8 cellular contexts compared by ENCODE assay signal in genomic region chr1:23421752-23422312, GRCh38. TPM values are rescaled to one million over a fixed set of nuclear protein-coding genes. Genes with fewer than 3 reads are reported as not detected.
DNase-seq lines count a peak whose midpoint lies in the region; ATAC-seq, FAIRE-seq and TF ChIP-seq lines count a peak whose summit lies in the region.

No MANE protein-coding gene starts in this region.

- H4K20me1 ChIP-seq in PC-3 (ENCODE audit: low read length), result no peaks in the 10 kb centered on the region
- no peaks in the 10 kb centered on the region for H4K20me1 ChIP-seq in osteoblast (ENCODE audit: insufficient read depth, low read length)

- H3F3A ChIP-seq in PC-3 (ENCODE audit: low read length, unreplicated experiment), result no peaks in the 10 kb centered on the region

- H2AFZ ChIP-seq in PC-3 (ENCODE audit: low read length) (peak overlapping the region; percentile 69), osteoblast (ENCODE audit: low read length) (peak overlapping the region; percentile 76)

- peak; percentile 35; the same call in 1 of the 2 replicates for TF ChIP-seq CTCF in BJ (IDR thresholded peaks at IDR 0.05; ENCODE audit: insufficient read depth, low read depth, low read length)
- TF ChIP-seq CTCF in PC-3 (conservative IDR thresholded peaks at IDR 0.05; ENCODE audit: low read depth, low read length), result peak; percentile 35; the same call in 1 of the 2 replicates
- TF ChIP-seq CTCF in esophagus muscularis mucosa (IDR thresholded peaks at IDR 0.05), result peak in 1 of 3 experiments; percentile 21
- TF ChIP-seq CTCF in osteoblast (IDR thresholded peaks at IDR 0.05; ENCODE audit: extremely low read depth, low read depth, low read length), result peak; percentile 33
- TF ChIP-seq CTCF in GM10266 (IDR thresholded peaks at IDR 0.05; ENCODE audit: control insufficient read depth, insufficient read depth, low read depth, missing control alignments), result no peak

- H3K27me3 ChIP-seq in BJ (ENCODE audit: control insufficient read depth, insufficient read depth, low read length) (no peaks in the 10 kb centered on the region), PC-3 (ENCODE audit: low read length) (no peaks in the 10 kb centered on the region), esophagus muscularis mucosa (no peaks in the 10 kb centered on the region), osteoblast (ENCODE audit: insufficient read depth, low read length) (no peaks in the 10 kb centered on the region)

- ATAC-seq in PC-3 (peak; percentile 4), GM19397 (IDR thresholded peaks at IDR 0.05; ENCODE audit: unreplicated experiment) (no peak)

- no peak for TF ChIP-seq POLR2A in esophagus muscularis mucosa (IDR thresholded peaks at IDR 0.05; ENCODE audit: low read depth)
- no peak for TF ChIP-seq POLR2A in GM12891 (IDR thresholded peaks at IDR 0.05; ENCODE audit: low read depth, low read length)

- no peak for FAIRE-seq in GM12891 (lab: Jason Lieb, UNC)

- POLR2A ChIA-PET in BJ (lab: Charles Lee), result no interaction called here
- POLR2A ChIA-PET in PC-3 (lab: Charles Lee; ENCODE audit: unreplicated experiment), result no interaction called here

- 37% methylated on average over 5 of the region's 8 CpGs for WGBS in esophagus muscularis mucosa

- H3K4me3 ChIP-seq in BJ (ENCODE audit: low read depth, low read length) (no peak overlapping the region), PC-3 (ENCODE audit: low read length) (peak overlapping the region; percentile 19; the same call in 1 of the 2 replicates), esophagus muscularis mucosa (peak overlapping the region; percentile 12 to 77 (median 42)), osteoblast (ENCODE audit: insufficient read depth, low read length) (peak overlapping the region; percentile 15)

- H3K9me3 ChIP-seq in PC-3 (ENCODE audit: low read length) (no peaks in the 10 kb centered on the region), esophagus muscularis mucosa (no peaks in the 10 kb centered on the region), osteoblast (ENCODE audit: low read depth, low read length) (no peaks in the 10 kb centered on the region)

- BruUV-seq in PC-3 (replicated peaks; lab: Mats Ljungman, UMichigan), result TSS peak; percentile 14

- peak overlapping the region; percentile 98 for H3K4me2 ChIP-seq in PC-3 (ENCODE audit: low read length)
- H3K4me2 ChIP-seq in osteoblast (ENCODE audit: insufficient read depth, low read length), result peak overlapping the region; percentile 86

- H3K4me1 ChIP-seq in PC-3 (ENCODE audit: insufficient read depth, low read length) (peaks cover 23% of the 10 kb centered on the region), esophagus muscularis mucosa (peaks cover 43 to 63% (median 54%) of the 10 kb centered on the region in 4 donors), osteoblast (ENCODE audit: insufficient read depth, low read length) (peaks cover 22% of the 10 kb centered on the region)

- H3K9me2 ChIP-seq in PC-3 (replicated peaks; ENCODE audit: low read length), result no peaks in the 10 kb centered on the region

- no peak for TF ChIP-seq EP300 in esophagus muscularis mucosa (IDR thresholded peaks at IDR 0.05)

- H3K36me3 ChIP-seq in BJ (ENCODE audit: control insufficient read depth, insufficient read depth, low read length), result peaks cover 3% of the 10 kb centered on the region
- H3K36me3 ChIP-seq in PC-3 (ENCODE audit: low read depth, low read length), result no peaks in the 10 kb centered on the region
- H3K36me3 ChIP-seq in esophagus muscularis mucosa, result peaks cover 0 to 12% (median 4%) of the 10 kb centered on the region in 4 donors
- H3K36me3 ChIP-seq in osteoblast (ENCODE audit: insufficient read depth, low read length), result peaks cover 5% of the 10 kb centered on the region

- intact Hi-C loops in PC-3 (cut with micrococcal nuclease), result loop anchor here (2.0 to 5.0 kb wide), 2 partner anchors 63 to 115 kb away; partner anchors contain the start of gene ASAP3
- intact Hi-C loops in esophagus muscularis mucosa (cut with DNase I), result loop anchor here (10.0 kb wide), 1 partner anchor 63 kb away; the partner anchor contains the start of gene ASAP3

- H3K79me2 ChIP-seq in PC-3 (ENCODE audit: low read length) (peaks cover 15% of the 10 kb centered on the region; the same call in 1 of the 2 replicates), osteoblast (ENCODE audit: insufficient read depth, low read length) (peaks cover 4% of the 10 kb centered on the region)

- no peak for DNase-seq in BJ (ENCODE audit: low read depth)
- peak; percentile 36 for DNase-seq in PC-3
- DNase-seq in esophagus muscularis mucosa (ENCODE audit: extremely low spot score), result no peak
- peak; percentile 96 for DNase-seq in osteoblast (ENCODE audit: insufficient read length, low spot score, missing footprints)
- DNase-seq in GM10266 (ENCODE audit: extremely low spot score), result no peak
- no peak for DNase-seq in NCI-H2171 (lab: John Stamatoyannopoulos, UW)
- no peak for DNase-seq in GM12891 (ENCODE audit: insufficient read length, low spot score)

- H3K27ac ChIP-seq in PC-3 (ENCODE audit: low read length) (peak overlapping the region; percentile 59), esophagus muscularis mucosa (replicated peaks in 1 of 4) (peak overlapping the region; percentile 81 to 89 (median 85)), osteoblast (ENCODE audit: low read depth, low read length) (peak overlapping the region; percentile 10)

- CTCF ChIA-PET in BJ (lab: Yijun Ruan, JAX), result interaction anchor here (0.7 to 3.6 kb wide), 9 partner anchors 10 to 445 kb away, joined by 3 to 23 read pairs (median 6); no protein-coding TSS in a partner anchor
- CTCF ChIA-PET in PC-3 (lab: Charles Lee), result interaction anchor here (1.2 to 1.6 kb wide), 2 partner anchors 18 to 216 kb away, joined by 3 to 8 read pairs; no protein-coding TSS in a partner anchor

- peak overlapping the region; percentile 9; the same call in 1 of the 2 replicates for H3K9ac ChIP-seq in PC-3 (ENCODE audit: low read length)

TF ChIP-seq in GM12891, 5 proteins besides CTCF, POLR2A, EP300 and RAD21:
- TF ChIP-seq TAF1 (IDR thresholded peaks at IDR 0.05; ENCODE audit: low read depth, low read length) (no peak), PAX5 (IDR thresholded peaks at IDR 0.05; ENCODE audit: insufficient read depth, low read length, severe bottlenecking) (no peak), SPI1 (IDR thresholded peaks at IDR 0.05; ENCODE audit: low read depth, low read length) (no peak), POLR2AphosphoS5 (IDR thresholded peaks at IDR 0.05; ENCODE audit: low read depth, low read length) (no peak), POU2F2 (IDR thresholded peaks at IDR 0.05; ENCODE audit: low read depth, low read length) (no peak)

RNA-seq across cellular contexts. Expression of gene TCEA3, which starts 2.7 kb away (rescaled TPM):
- 17.8 and 21.0 TPM in 2 replicates for polyA plus RNA-seq in BJ (2011; rRNA removed)
- 7.7 and 7.8 TPM in 2 replicates for polyA minus RNA-seq in BJ (2011; rRNA and poly(A)+ RNA removed)
- total RNA-seq in PC-3 (2014; rRNA removed) (18.7 and 23.6 TPM in 2 replicates), esophagus muscularis mucosa (10 to 100 TPM; 16.7 to 24.1 (median 20.9) TPM), osteoblast (28.9 and 31.5 TPM in 2 replicates)
- 0.09 TPM for polyA plus RNA-seq in GM12891 (2012; ENCODE audit: low read depth, missing spikeins)

RNA-seq across cellular contexts. Expression of gene ZNF436, which starts 52.2 kb away (rescaled TPM):
- polyA plus RNA-seq in BJ (2011; rRNA removed), result 8.1 and 12.6 TPM in 2 replicates
- polyA minus RNA-seq in BJ (2011; rRNA and poly(A)+ RNA removed), result 9.9 and 12.7 TPM in 2 replicates
- total RNA-seq in PC-3 (2014; rRNA removed) (7.8 and 10.5 TPM in 2 replicates), esophagus muscularis mucosa (10 to 100 TPM; 13.7 to 36.8 (median 16.4) TPM), osteoblast (32.4 and 32.9 TPM in 2 replicates)
- 1.4 TPM for polyA plus RNA-seq in GM12891 (2012; ENCODE audit: low read depth, missing spikeins)

Comparison
In these comparisons a context has a peak if more than half of its experiments do, and no peak if none do; other contexts are left out.
1. DNase-seq: peak in PC-3 (single experiment) and osteoblast (single experiment); none in BJ (single experiment), esophagus muscularis mucosa (single experiment), GM10266 (single experiment), NCI-H2171 (single experiment) and GM12891 (single experiment).
2. H3K27ac ChIP-seq: peak in every context shown above with its lines; median percentile 85 in esophagus muscularis mucosa; 59 in PC-3; 10 in osteoblast.